32 cellular contexts compared by ENCODE assay signal in the genomic region with DNA sequence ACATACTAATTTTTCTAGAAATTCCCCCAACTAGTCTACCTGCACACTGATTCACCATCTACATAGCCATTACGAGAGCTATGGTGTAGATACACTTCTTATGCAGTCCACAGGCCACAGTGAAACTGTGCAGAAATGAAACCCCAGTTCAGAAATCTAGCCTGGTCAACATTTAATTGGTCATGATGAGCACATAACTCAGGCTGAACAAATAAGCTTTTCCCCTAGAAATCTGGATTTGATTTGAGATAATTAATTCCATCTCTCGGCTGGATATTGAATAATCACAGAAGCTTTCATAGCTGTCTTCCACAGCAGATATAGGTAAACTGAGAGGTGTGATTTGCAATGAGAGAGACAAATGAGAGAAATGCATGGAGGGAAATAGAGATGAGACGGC. TPM values are rescaled to one million over a fixed set of nuclear protein-coding genes. Genes with fewer than 3 reads are reported as not detected.
DNase-seq lines count a peak whose midpoint lies in the region; ATAC-seq, FAIRE-seq and TF ChIP-seq lines count a peak whose summit lies in the region.
"Had no signal": no experiment of that assay in that cellular context is flagged by ENCODE, and none has a peak within 500 bp of the region (broad histone marks: within the 10 kb centered on the region; RNA-seq: fewer than 3 reads in every experiment).

No MANE protein-coding gene starts in this region.

- no peaks in the 10 kb centered on the region for H3K9me3 Mint-ChIP-seq in neural progenitor cell
- H3K9me3 Mint-ChIP-seq in activated T-helper 17 cell treated with anti-CD3 and anti-CD28 coated beads, Interleukin-2, amount 50 U/mL, for 72 hours, result no peaks in the 10 kb centered on the region
- H3K9me3 Mint-ChIP-seq: activated CD4-positive, alpha-beta memory T cell treated with anti-CD3 and anti-CD28 coated beads for 36 hours; activated naive CD8-positive, alpha-beta T cell treated with anti-CD3 and anti-CD28 coated beads, Interleukin-2, amount 50 U/mL, for 24 hours had no signal

- no peak for ATAC-seq in activated T-helper 17 cell treated with anti-CD3 and anti-CD28 coated beads, Interleukin-2, amount 50 U/mL, for 72 hours (replicated peaks)
- ATAC-seq in GM18505 (IDR thresholded peaks at IDR 0.05; ENCODE audit: unreplicated experiment), result no peak
- ATAC-seq: activated CD4-positive, CD25-positive, alpha-beta regulatory T cell treated with anti-CD3 and anti-CD28 coated beads, Interleukin-2, amount 50 U/mL, for 24 hours; activated naive CD8-positive, alpha-beta T cell treated with anti-CD3 and anti-CD28 coated beads, Interleukin-2, amount 50 U/mL, for 24 hours; activated T-cell treated with anti-CD3 and anti-CD28 coated beads, Interleukin-2, amount 50 U/mL, for 72 hours; gastroesophageal sphincter; left cardiac atrium; pancreas; T-helper 17 cell had no signal

- H3K9me3 ChIP-seq in neural progenitor cell (ENCODE audit: low read depth), result no peaks in the 10 kb centered on the region
- H3K9me3 ChIP-seq: gastroesophageal sphincter, pancreas, testis had no signal

- H3K4me3 Mint-ChIP-seq in neural progenitor cell, result no peak overlapping the region
- H3K4me3 Mint-ChIP-seq in activated T-helper 17 cell treated with anti-CD3 and anti-CD28 coated beads, Interleukin-2, amount 50 U/mL, for 72 hours, result no peak overlapping the region
- H3K4me3 Mint-ChIP-seq: activated CD4-positive, alpha-beta memory T cell treated with anti-CD3 and anti-CD28 coated beads for 36 hours; activated naive CD8-positive, alpha-beta T cell treated with anti-CD3 and anti-CD28 coated beads, Interleukin-2, amount 50 U/mL, for 24 hours; activated T-cell treated with anti-CD3 and anti-CD28 coated beads, Interleukin-2, amount 50 U/mL, for 72 hours; memory B cell; stimulated activated naive CD8-positive, alpha-beta T cell treated with anti-CD3 and anti-CD28 coated beads, Interleukin-15, Interleukin-2, amounts not matched to agents 100 ng/mL and 50 ng/mL, for 24 hours; T-helper 17 cell had no signal

- peak overlapping the region; percentile 1 for H2AFZ ChIP-seq in neural progenitor cell (replicated peaks)

- no peaks in the 10 kb centered on the region for H3K79me2 ChIP-seq in neural progenitor cell (ENCODE audit: low read depth)

- H3K9ac ChIP-seq in neural progenitor cell, result no peak overlapping the region

- H4K20me1 ChIP-seq in neural progenitor cell (ENCODE audit: low read depth), result no peaks in the 10 kb centered on the region

- H3F3A ChIP-seq in neural progenitor cell (ENCODE audit: low read depth), result no peaks in the 10 kb centered on the region

- POLR2A ChIA-PET in BJ (lab: Charles Lee), result no interaction called here

- no peak overlapping the region for H3K4me3 ChIP-seq in BJ (ENCODE audit: low read depth, low read length)
- H3K4me3 ChIP-seq in neural progenitor cell, result no peak overlapping the region
- H3K4me3 ChIP-seq: gastroesophageal sphincter, pancreas, skin epidermis, testis had no signal

- TF ChIP-seq POLR2A in GM18505 (IDR thresholded peaks at IDR 0.05; ENCODE audit: borderline replicate concordance, extremely low read depth, insufficient read depth, insufficient read length), result no peak

- no peaks in the 10 kb centered on the region for H3K4me1 Mint-ChIP-seq in neural progenitor cell
- H3K4me1 Mint-ChIP-seq in activated T-helper 17 cell treated with anti-CD3 and anti-CD28 coated beads, Interleukin-2, amount 50 U/mL, for 72 hours, result no peaks in the 10 kb centered on the region
- H3K4me1 Mint-ChIP-seq: activated naive CD8-positive, alpha-beta T cell treated with anti-CD3 and anti-CD28 coated beads, Interleukin-2, amount 50 U/mL, for 24 hours; memory B cell; T-helper 17 cell had no signal

- H3K4me1 ChIP-seq in neural progenitor cell, result no peaks in the 10 kb centered on the region
- H3K4me1 ChIP-seq: gastroesophageal sphincter, pancreas, testis had no signal

- H3K4me2 ChIP-seq in neural progenitor cell, result no peak overlapping the region

- H3K27me3 ChIP-seq in BJ (ENCODE audit: control insufficient read depth, insufficient read depth, low read length) (no peaks in the 10 kb centered on the region), neural progenitor cell (no peaks in the 10 kb centered on the region)
- H3K27me3 ChIP-seq: gastroesophageal sphincter, pancreas, testis had no signal

- FAIRE-seq in HTR-8/SVneo (lab: Jason Lieb, UNC), result peak; percentile 66
- FAIRE-seq: pancreas had no signal

- TF ChIP-seq CTCF in BJ (IDR thresholded peaks at IDR 0.05; ENCODE audit: insufficient read depth, low read depth, low read length), result no peak
- TF ChIP-seq CTCF in neural progenitor cell (IDR thresholded peaks at IDR 0.05), result no peak

- peak overlapping the region; percentile 29 for H3K27ac ChIP-seq in epithelial cell of prostate
- H3K27ac ChIP-seq in neural progenitor cell, result no peak overlapping the region
- H3K27ac ChIP-seq: gastroesophageal sphincter, pancreas, testis had no signal

- H3K36me3 Mint-ChIP-seq in neural progenitor cell, result no peaks in the 10 kb centered on the region
- H3K36me3 Mint-ChIP-seq in activated T-helper 17 cell treated with anti-CD3 and anti-CD28 coated beads, Interleukin-2, amount 50 U/mL, for 72 hours (ENCODE audit: low read depth), result no peaks in the 10 kb centered on the region
- H3K36me3 Mint-ChIP-seq: activated CD4-positive, alpha-beta memory T cell treated with anti-CD3 and anti-CD28 coated beads for 36 hours; memory B cell had no signal

- no peaks in the 10 kb centered on the region for H3K27me3 Mint-ChIP-seq in neural progenitor cell (ENCODE audit: insufficient read depth, low read depth)
- H3K27me3 Mint-ChIP-seq in activated T-helper 17 cell treated with anti-CD3 and anti-CD28 coated beads, Interleukin-2, amount 50 U/mL, for 72 hours, result no peaks in the 10 kb centered on the region
- H3K27me3 Mint-ChIP-seq: activated CD4-positive, alpha-beta memory T cell treated with anti-CD3 and anti-CD28 coated beads for 36 hours; activated naive CD8-positive, alpha-beta T cell treated with anti-CD3 and anti-CD28 coated beads, Interleukin-2, amount 50 U/mL, for 24 hours; memory B cell; stimulated activated naive CD8-positive, alpha-beta T cell treated with anti-CD3 and anti-CD28 coated beads, Interleukin-15, Interleukin-2, amounts not matched to agents 100 ng/mL and 50 ng/mL, for 24 hours; T-helper 17 cell had no signal

- CTCF ChIA-PET in BJ (lab: Yijun Ruan, JAX), result interaction anchor here (1.6 kb wide), 1 partner anchor 300 kb away, joined by 4 read pairs; no protein-coding TSS in a partner anchor

- H3K36me3 ChIP-seq in BJ (ENCODE audit: control insufficient read depth, insufficient read depth, low read length) (no peaks in the 10 kb centered on the region), neural progenitor cell (no peaks in the 10 kb centered on the region)
- H3K36me3 ChIP-seq: gastroesophageal sphincter, pancreas had no signal

- H3K27ac Mint-ChIP-seq in neural progenitor cell, result no peak overlapping the region
- H3K27ac Mint-ChIP-seq in activated T-helper 17 cell treated with anti-CD3 and anti-CD28 coated beads, Interleukin-2, amount 50 U/mL, for 72 hours, result no peak overlapping the region
- H3K27ac Mint-ChIP-seq: activated CD4-positive, alpha-beta memory T cell treated with anti-CD3 and anti-CD28 coated beads for 36 hours; activated naive CD8-positive, alpha-beta T cell treated with anti-CD3 and anti-CD28 coated beads, Interleukin-2, amount 50 U/mL, for 24 hours; activated T-cell treated with anti-CD3 and anti-CD28 coated beads, Interleukin-2, amount 50 U/mL, for 72 hours; memory B cell; stimulated activated naive CD8-positive, alpha-beta T cell treated with anti-CD3 and anti-CD28 coated beads, Interleukin-15, Interleukin-2, amounts not matched to agents 100 ng/mL and 50 ng/mL, for 24 hours; T-helper 17 cell had no signal

- DNase-seq in BJ (ENCODE audit: low read depth), result peak; percentile 36
- DNase-seq in HTR-8/SVneo (ENCODE audit: insufficient read length, low spot score), result no peak
- DNase-seq in epithelial cell of prostate (ENCODE audit: low read depth, low spot score), result no peak
- DNase-seq in neural progenitor cell (ENCODE audit: low spot score), result no peak
- no peak for DNase-seq in stimulated activated CD4-positive, alpha-beta T cell treated with anti-CD3 and anti-CD28 coated beads, Interleukin-15, amount 100 ng/mL, for 24 hours
- DNase-seq: activated CD4-positive, alpha-beta memory T cell treated with anti-CD3 and anti-CD28 coated beads for 36 hours; activated naive CD4-positive, alpha-beta T cell; activated naive CD8-positive, alpha-beta T cell treated with anti-CD3 and anti-CD28 coated beads, Interleukin-2, amount 50 U/mL, for 24 hours; activated T-cell treated with anti-CD3 and anti-CD28 coated beads, Interleukin-2, amount 50 U/mL, for 72 hours; C1 segment of cervical spinal cord; central memory CD4-positive, alpha-beta T cell; cortex of kidney; effector memory CD4-positive, alpha-beta T cell; KG1; left cardiac atrium; MM.1S; NCI-H1105 treated with DMSO at 0.1 percent for 48 hours; NCI-H1930; NCI-H524 treated with DMSO at 0.1 percent for 48 hours; pancreas; retina; stimulated activated CD8-positive, alpha-beta memory T cell treated with anti-CD3 and anti-CD28 coated beads, Interleukin-4, amount 100 ng/mL, for 48 hours; T-helper 17 cell; testis had no signal

RNA-seq across cellular contexts. Expression of a gene that starts 22.6 kb away (rescaled TPM):
- not detected in 2 replicates for polyA plus RNA-seq in BJ (2011; rRNA removed)
- polyA minus RNA-seq in BJ (2011; rRNA and poly(A)+ RNA removed), result not detected in 2 replicates
- not detected in 2 replicates for total RNA-seq in neural progenitor cell (ENCODE audit: low replicate concordance)
- not detected for total RNA-seq in activated T-helper 17 cell treated with anti-CD3 and anti-CD28 coated beads, Interleukin-2, amount 50 U/mL, for 72 hours
- total RNA-seq: activated CD4-positive, alpha-beta memory T cell treated with anti-CD3 and anti-CD28 coated beads for 36 hours; activated T-cell treated with anti-CD3 and anti-CD28 coated beads, Interleukin-2, amount 50 U/mL, for 72 hours; gastroesophageal sphincter; pancreas; T-helper 17 cell; testis had no signal
- polyA plus RNA-seq: pancreas, urinary bladder had no signal
